ENCODE assay signal across 1 cellular context in genomic region chr2:57181315-57182038, GRCh38.
TF ChIP-seq lines count a peak whose summit lies in the region.

No MANE protein-coding gene starts in this region.

TF ChIP-seq in SK-N-SH treated with all-trans-retinoic acid at 6 μM for 48 hours, 23 proteins besides CTCF, POLR2A, EP300 and RAD21 (continued from another document):
- TF ChIP-seq TOX (CRISPR knock-in tag; IDR thresholded peaks at IDR 0.05; ENCODE audit: borderline replicate concordance): no peak
- TF ChIP-seq ARNTL (CRISPR knock-in tag; IDR thresholded peaks at IDR 0.05; ENCODE audit: borderline replicate concordance, low read depth): no peak
- TF ChIP-seq TSHZ2 (CRISPR knock-in tag; IDR thresholded peaks at IDR 0.05): no peak
- no peak for TF ChIP-seq ZFP30 (CRISPR knock-in tag; IDR thresholded peaks at IDR 0.05)
- no peak for TF ChIP-seq GLIS3 (CRISPR knock-in tag; IDR thresholded peaks at IDR 0.05)
TF ChIP-seq in SK-N-SH treated with all-trans-retinoic acid at 6 μM for 48 hours: peak in this region for 0.
